In the genomic region with DNA sequence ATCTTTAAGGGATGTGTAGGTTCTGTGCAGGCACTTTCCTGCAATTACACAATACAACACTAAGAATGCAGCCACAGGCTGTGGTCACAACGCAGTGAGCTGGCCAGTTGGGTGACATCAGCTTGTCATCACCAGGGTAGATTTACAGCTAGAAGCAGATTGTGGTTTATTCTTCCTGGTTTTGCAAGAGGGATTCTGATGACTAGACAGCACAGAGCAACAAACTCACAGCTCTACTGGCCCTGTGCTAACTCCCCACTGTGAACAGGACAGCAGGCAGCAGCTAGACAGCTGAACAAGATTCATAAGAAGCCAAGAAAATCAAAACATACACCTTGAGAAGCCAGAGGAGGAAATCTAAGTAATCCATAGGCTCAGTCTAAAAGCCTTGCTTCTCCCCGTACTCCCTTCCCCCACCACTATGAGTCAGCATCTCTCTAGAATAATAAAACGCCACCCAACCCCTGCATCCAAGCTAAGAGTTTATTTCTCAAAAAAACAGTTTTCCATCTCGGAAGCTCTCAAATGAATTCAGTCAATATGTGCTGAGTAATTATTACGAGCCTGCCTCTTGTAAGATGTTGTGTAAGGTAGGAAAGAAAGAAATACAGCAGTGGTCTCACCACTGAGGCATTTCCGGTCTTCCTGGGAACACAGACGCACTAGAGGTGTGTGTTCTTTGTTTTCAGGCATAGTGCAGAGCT, we compare ENCODE assay signal across 7 cellular contexts.
DNase-seq lines count a peak whose midpoint lies in the region; ATAC-seq and TF ChIP-seq lines count a peak whose summit lies in the region.

No MANE protein-coding gene starts in this region.

- H3K9me3 ChIP-seq in right cardiac atrium (ENCODE audit: control insufficient read depth, low read length): no peaks in the 10 kb centered on the region

- peak; percentile 96 to 97 for ATAC-seq in right cardiac atrium

- CTCF ChIA-PET in HEK293T (lab: Yijun Ruan, JAX): interaction anchor here (0.6 kb wide), 1 partner anchor 1038 kb away, joined by 4 read pairs; no protein-coding TSS in a partner anchor

- DNase-seq in GM12865 (ENCODE audit: low read depth) (peak; percentile 40), HEK293T (ENCODE audit: extremely low spot score) (peak; percentile 43), NCI-H2227 treated with DMSO at 0.1 percent for 48 hours (lab: John Stamatoyannopoulos, UW) (peak; percentile 84), amniotic stem cell (lab: John Stamatoyannopoulos, UW) (peak; percentile 79), right cardiac atrium (peak; percentile 83 to 90 (median 86)), KG1 (lab: John Stamatoyannopoulos, UW) (no peak)

- no peak for TF ChIP-seq CTCF in GM12865 (IDR thresholded peaks at IDR 0.05; ENCODE audit: insufficient read depth, low read depth, low read length, missing control alignments)

- POLR2A ChIA-PET in HEK293T (lab: Yijun Ruan, JAX): interaction anchor here (1.2 to 1.6 kb wide), 2 partner anchors 29 to 161 kb away, joined by 3 to 5 read pairs; no protein-coding TSS in a partner anchor

- intact Hi-C loops in right cardiac atrium (cut with DNase I): no loop called here

- H3K36me3 ChIP-seq in rectal smooth muscle tissue (ENCODE audit: control insufficient read depth, insufficient read depth, low read length): peaks cover 2% of the 10 kb centered on the region

- H3K27ac ChIP-seq in right cardiac atrium (ENCODE audit: low read length): peak overlapping the region; percentile 33
- peak overlapping the region; percentile 38 for H3K27ac ChIP-seq in rectal smooth muscle tissue (ENCODE audit: low read depth, low read length)

- WGBS in right cardiac atrium: 34% methylated on average over 7 of the region's 7 CpGs

- H3K27me3 ChIP-seq in right cardiac atrium (ENCODE audit: control insufficient read depth, insufficient read depth): no peaks in the 10 kb centered on the region
- H3K27me3 ChIP-seq in rectal smooth muscle tissue (ENCODE audit: control insufficient read depth, insufficient read depth, low read length): no peaks in the 10 kb centered on the region

- H3K9ac ChIP-seq in rectal smooth muscle tissue (ENCODE audit: low read length): no peak overlapping the region

- H3K4me3 ChIP-seq in GM12865 (ENCODE audit: low read depth, low read length): no peak overlapping the region
- no peak overlapping the region for H3K4me3 ChIP-seq in right cardiac atrium (ENCODE audit: low read length)
- no peak overlapping the region for H3K4me3 ChIP-seq in rectal smooth muscle tissue (ENCODE audit: low read length)

- H3K4me1 ChIP-seq in right cardiac atrium (ENCODE audit: control insufficient read depth, insufficient read depth, low read length): peaks cover 4% of the 10 kb centered on the region
- H3K4me1 ChIP-seq in rectal smooth muscle tissue (ENCODE audit: control insufficient read depth, insufficient read depth, low read length): peaks cover 3% of the 10 kb centered on the region

TF ChIP-seq in HEK293T, 16 proteins besides CTCF, POLR2A, EP300 and RAD21:
- TF ChIP-seq, protein P1, sequence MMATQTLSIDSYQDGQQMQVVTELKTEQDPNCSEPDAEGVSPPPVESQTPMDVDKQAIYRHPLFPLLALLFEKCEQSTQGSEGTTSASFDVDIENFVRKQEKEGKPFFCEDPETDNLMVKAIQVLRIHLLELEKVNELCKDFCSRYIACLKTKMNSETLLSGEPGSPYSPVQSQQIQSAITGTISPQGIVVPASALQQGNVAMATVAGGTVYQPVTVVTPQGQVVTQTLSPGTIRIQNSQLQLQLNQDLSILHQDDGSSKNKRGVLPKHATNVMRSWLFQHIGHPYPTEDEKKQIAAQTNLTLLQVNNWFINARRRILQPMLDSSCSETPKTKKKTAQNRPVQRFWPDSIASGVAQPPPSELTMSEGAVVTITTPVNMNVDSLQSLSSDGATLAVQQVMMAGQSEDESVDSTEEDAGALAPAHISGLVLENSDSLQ (IDR thresholded peaks at IDR 0.05): peak; percentile 86
- TF ChIP-seq L3MBTL2 (conservative IDR thresholded peaks at IDR 0.05) (no peak), FOXK2 (IDR thresholded peaks at IDR 0.05) (no peak)
